Comparison of ENCODE assay signal across 11 cellular contexts in genomic region chr16:3122926-3123570, GRCh38. TPM values are rescaled to one million over a fixed set of nuclear protein-coding genes. Genes with fewer than 3 reads are reported as not detected.
DNase-seq lines count a peak whose midpoint lies in the region; ATAC-seq and TF ChIP-seq lines count a peak whose summit lies in the region.
"Had no signal": no experiment of that assay in that cellular context is flagged by ENCODE, and none has a peak within 500 bp of the region (broad histone marks: within the 10 kb centered on the region; RNA-seq: fewer than 3 reads in every experiment).

No MANE protein-coding gene starts in this region.

- no TSS peak for BruUV-seq in Calu3 (replicated peaks; lab: Mats Ljungman, UMichigan)

- no peak for ATAC-seq in naive thymus-derived CD4-positive, alpha-beta T cell
- ATAC-seq in GM21381 (IDR thresholded peaks at IDR 0.05; ENCODE audit: unreplicated experiment) = no peak

- WGBS in HUES64 = 81% methylated on average over 8 of the region's 8 CpGs

- CTCF ChIA-PET in Calu3 (lab: Charles Lee) = interaction anchor here (0.6 to 1.1 kb wide), 5 partner anchors 8 to 1068 kb away, joined by 3 to 7 read pairs (median 3); no protein-coding TSS in a partner anchor
- CTCF ChIA-PET in naive thymus-derived CD4-positive, alpha-beta T cell (lab: Charles Lee) = interaction anchor here (0.6 to 1.4 kb wide), 8 partner anchors 18 to 1501 kb away, joined by 3 to 4 read pairs (median 3); no protein-coding TSS in a partner anchor

- H3K36me3 ChIP-seq in HUES64 (ENCODE audit: insufficient read depth, low read length) = peaks cover 34% of the 10 kb centered on the region
- peaks cover 0 to 6% (median 0%) of the 10 kb centered on the region in 3 experiments for H3K36me3 ChIP-seq in naive thymus-derived CD4-positive, alpha-beta T cell (ENCODE audit: control insufficient read depth in 2 of 3, insufficient read depth in 3 of 3, low read length in 3 of 3)

- H3K9me3 ChIP-seq in HUES64 (ENCODE audit: insufficient read depth, low read depth, low read length) = no peaks in the 10 kb centered on the region
- H3K9me3 ChIP-seq in naive thymus-derived CD4-positive, alpha-beta T cell (ENCODE audit: control insufficient read depth in 2 of 3, low read length in 3 of 3) = no peaks in the 10 kb centered on the region
- H3K9me3 ChIP-seq: Peyer's patch had no signal

- POLR2A ChIA-PET in naive thymus-derived CD4-positive, alpha-beta T cell (lab: Charles Lee) = interaction anchor here (0.6 to 2.7 kb wide), 7 partner anchors 9 to 120 kb away, joined by 3 to 11 read pairs (median 3); no protein-coding TSS in a partner anchor

- peak overlapping the region; percentile 58; the same call in 1 of the 2 replicates for H3K4me3 ChIP-seq in HUES64 (ENCODE audit: low read length)
- no peak overlapping the region for H3K4me3 ChIP-seq in naive thymus-derived CD4-positive, alpha-beta T cell (ENCODE audit: low read length)

- H3K27ac Mint-ChIP-seq in Calu3 (ENCODE audit: unreplicated experiment) = peak overlapping the region; percentile 61
- H3K27ac Mint-ChIP-seq in activated naive CD8-positive, alpha-beta T cell = peak overlapping the region; percentile 74
- H3K27ac Mint-ChIP-seq in naive thymus-derived CD4-positive, alpha-beta T cell = peak overlapping the region; percentile 32 to 97 (median 92)

- intact Hi-C loops in Calu3 (cut with micrococcal nuclease; ENCODE audit: unreplicated experiment) = no loop called here
- intact Hi-C loops in naive thymus-derived CD4-positive, alpha-beta T cell (cut with micrococcal nuclease) = no loop called here

- H3K9ac ChIP-seq in HUES64 (ENCODE audit: low read depth, low read length) = no peak overlapping the region

- no peak for TF ChIP-seq CTCF in Calu3 (IDR thresholded peaks at IDR 0.05; ENCODE audit: unreplicated experiment)

- H3K9me3 Mint-ChIP-seq in Calu3 (ENCODE audit: low read depth, unreplicated experiment) = no peaks in the 10 kb centered on the region
- H3K9me3 Mint-ChIP-seq in activated naive CD8-positive, alpha-beta T cell (ENCODE audit: low read depth) = no peaks in the 10 kb centered on the region
- no peaks in the 10 kb centered on the region for H3K9me3 Mint-ChIP-seq in naive thymus-derived CD4-positive, alpha-beta T cell

- H3K36me3 Mint-ChIP-seq in Calu3 (ENCODE audit: insufficient read depth, unreplicated experiment) = peaks cover 74% of the 10 kb centered on the region
- H3K36me3 Mint-ChIP-seq in activated naive CD8-positive, alpha-beta T cell = no peaks in the 10 kb centered on the region
- peaks cover 0 to 11% (median 0%) of the 10 kb centered on the region in 5 donors for H3K36me3 Mint-ChIP-seq in naive thymus-derived CD4-positive, alpha-beta T cell

- H3K27me3 Mint-ChIP-seq in Calu3 (ENCODE audit: unreplicated experiment) = no peaks in the 10 kb centered on the region
- H3K27me3 Mint-ChIP-seq in activated naive CD8-positive, alpha-beta T cell = no peaks in the 10 kb centered on the region
- no peaks in the 10 kb centered on the region for H3K27me3 Mint-ChIP-seq in naive thymus-derived CD4-positive, alpha-beta T cell

- peaks cover 14% of the 10 kb centered on the region for H3K4me1 ChIP-seq in HUES64 (ENCODE audit: insufficient read depth, low read length)
- peaks cover 9 to 20% of the 10 kb centered on the region in 2 donors for H3K4me1 ChIP-seq in naive thymus-derived CD4-positive, alpha-beta T cell (ENCODE audit: control insufficient read depth in 2 of 2, insufficient read depth in 2 of 2, low read length in 2 of 2)

- no peak overlapping the region for H3K27ac ChIP-seq in HUES64 (ENCODE audit: low read depth, low read length)
- H3K27ac ChIP-seq in naive thymus-derived CD4-positive, alpha-beta T cell (ENCODE audit: low read depth, low read length) = no peak overlapping the region

- H3K27me3 ChIP-seq in HUES64 (ENCODE audit: insufficient read depth, low read length) = no peaks in the 10 kb centered on the region
- H3K27me3 ChIP-seq in naive thymus-derived CD4-positive, alpha-beta T cell (ENCODE audit: control insufficient read depth in 2 of 2, insufficient read depth in 2 of 2, low read length in 2 of 2) = no peaks in the 10 kb centered on the region
- H3K27me3 ChIP-seq: Peyer's patch had no signal

- H3K4me1 Mint-ChIP-seq in Calu3 (ENCODE audit: low read depth, unreplicated experiment) = peaks cover 13% of the 10 kb centered on the region
- peaks cover 24% of the 10 kb centered on the region for H3K4me1 Mint-ChIP-seq in activated naive CD8-positive, alpha-beta T cell (ENCODE audit: low read depth)
- peaks cover 12 to 41% (median 36%) of the 10 kb centered on the region in 7 donors for H3K4me1 Mint-ChIP-seq in naive thymus-derived CD4-positive, alpha-beta T cell

- H3K4me3 Mint-ChIP-seq in Calu3 (ENCODE audit: low read depth, unreplicated experiment) = peak overlapping the region; percentile 99
- peak overlapping the region; percentile 95 for H3K4me3 Mint-ChIP-seq in activated naive CD8-positive, alpha-beta T cell
- peak overlapping the region; percentile 92 to 99 (median 96) for H3K4me3 Mint-ChIP-seq in naive thymus-derived CD4-positive, alpha-beta T cell

- DNase-seq in Calu3 (no peak), HuH-7.5 (ENCODE audit: low spot score) (no peak), nucleus accumbens (lab: John Stamatoyannopoulos, UW) (no peak)
- DNase-seq in naive thymus-derived CD4-positive, alpha-beta T cell = no peak
- DNase-seq: amniotic stem cell, NCI-H2171, Peyer's patch, WERI-Rb-1 had no signal

RNA-seq across cellular contexts. Expression of gene ZNF205, which starts 10.7 kb away (rescaled TPM):
- 17.2 and 17.7 TPM in 2 replicates for total RNA-seq in Calu3 (2022)
- 13.1 TPM for polyA plus RNA-seq in HUES64 (2013, experiment 1 of 2)
- polyA plus RNA-seq in HUES64 (2013, experiment 2 of 2) = 13.6 TPM
- under 1 TPM in 1 of 5 experiments, not detected in 4; 0.29 TPM for total RNA-seq in naive thymus-derived CD4-positive, alpha-beta T cell
- under 1 TPM in 1 of 2 donors, not detected in 1; 0.09 TPM for polyA plus RNA-seq in naive thymus-derived CD4-positive, alpha-beta T cell

RNA-seq across cellular contexts. Expression of gene ZNF213, which starts 11.8 kb away (rescaled TPM):
- total RNA-seq in Calu3 (2022) = 9.8 and 11.8 TPM in 2 replicates
- 5.7 TPM for polyA plus RNA-seq in HUES64 (2013, experiment 1 of 2)
- 7.3 TPM for polyA plus RNA-seq in HUES64 (2013, experiment 2 of 2)
- 10 to 100 TPM in 3 of 5 experiments, 1 to 10 TPM in 2; 3.8 to 14.0 (median 11.8) TPM for total RNA-seq in naive thymus-derived CD4-positive, alpha-beta T cell
- polyA plus RNA-seq in naive thymus-derived CD4-positive, alpha-beta T cell = 1 to 10 TPM; 1.7 to 3.4 TPM

RNA-seq across cellular contexts. Expression of gene ZSCAN10, which starts 24.0 kb away (rescaled TPM):
- total RNA-seq in Calu3 (2022) = not detected in 2 replicates
- 111 TPM for polyA plus RNA-seq in HUES64 (2013, experiment 1 of 2)
- polyA plus RNA-seq in HUES64 (2013, experiment 2 of 2) = 95.7 TPM
- total RNA-seq in naive thymus-derived CD4-positive, alpha-beta T cell = under 1 TPM in 3 of 5 experiments, not detected in 2; 0.22 to 0.61 (median 0.29) TPM
- under 1 TPM in 1 of 2 donors, not detected in 1; 0.35 TPM for polyA plus RNA-seq in naive thymus-derived CD4-positive, alpha-beta T cell
- total RNA-seq: Peyer's patch had no signal

RNA-seq across cellular contexts. Expression of gene IL32, which starts 57.6 kb away (rescaled TPM):
- total RNA-seq in Calu3 (2022) = 81.8 and 89.0 TPM in 2 replicates
- polyA plus RNA-seq in HUES64 (2013, experiment 1 of 2) = 2.1 TPM
- 1.3 TPM for polyA plus RNA-seq in HUES64 (2013, experiment 2 of 2)
- 1,000 to 10,000 TPM in 1 of 5 experiments, 100 to 1,000 TPM in 4; 351 to 3,697 (median 587) TPM for total RNA-seq in naive thymus-derived CD4-positive, alpha-beta T cell
- polyA plus RNA-seq in naive thymus-derived CD4-positive, alpha-beta T cell = 1,000 to 10,000 TPM; 1,418 to 1,605 TPM

Comparison
In these comparisons a context has a peak if more than half of its experiments do, and no peak if none do; other contexts are left out.
1. RNA of gene ZNF205, which starts 10.7 kb away (total RNA-seq): 17.2 to 17.7 TPM in Calu3; 0.29 TPM in naive thymus-derived CD4-positive, alpha-beta T cell; every median in the first group is over 10 times any median in the second.
2. Peak in every context shown above with its lines, with median percentiles within 50 percentile points of each other: H3K27ac Mint-ChIP-seq and H3K4me3 Mint-ChIP-seq.